ENCODE assay signal across 1 cellular context in the genomic region with DNA sequence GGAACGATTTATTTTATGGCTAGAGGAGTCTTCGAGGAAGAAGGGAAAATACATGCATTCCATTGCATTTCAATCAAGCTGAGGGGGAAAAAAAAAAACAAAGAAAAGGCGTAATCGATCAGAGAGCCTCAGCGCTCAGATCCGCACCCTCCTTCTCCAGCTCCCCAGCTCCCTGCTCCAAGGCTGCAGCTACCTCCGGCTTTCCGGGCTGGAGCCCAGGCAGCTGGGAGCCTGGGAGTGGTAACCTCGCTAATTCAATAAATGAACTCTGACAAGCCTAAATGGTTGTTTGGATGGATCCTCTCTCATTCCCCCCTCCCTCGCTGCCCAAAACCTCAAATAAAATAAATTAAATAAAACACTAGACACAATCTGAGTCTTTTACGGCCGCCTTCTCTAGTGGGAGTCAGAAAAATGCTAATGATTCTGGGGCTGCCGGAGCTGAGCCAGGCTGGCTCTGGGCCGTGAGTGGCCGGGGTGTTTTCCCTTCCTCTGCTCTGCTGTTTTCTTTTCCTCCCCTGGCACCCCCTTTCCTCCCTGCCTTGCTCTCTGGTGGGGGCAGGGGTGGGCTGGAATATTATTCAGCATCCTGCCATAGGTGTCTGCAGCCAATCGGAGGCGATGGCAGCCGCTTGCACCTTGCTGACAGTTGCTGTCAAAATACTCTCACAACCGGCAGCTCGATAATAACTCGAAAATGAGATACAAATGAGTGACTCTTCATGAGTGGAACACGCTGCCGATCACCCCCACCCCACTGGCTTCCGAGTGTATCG.
TF ChIP-seq lines count a peak whose summit lies in the region.

No MANE protein-coding gene starts in this region.

TF ChIP-seq in IMR-90, 13 proteins besides CTCF, POLR2A, EP300 and RAD21 (continued from another document):
- TF ChIP-seq, protein P1, sequence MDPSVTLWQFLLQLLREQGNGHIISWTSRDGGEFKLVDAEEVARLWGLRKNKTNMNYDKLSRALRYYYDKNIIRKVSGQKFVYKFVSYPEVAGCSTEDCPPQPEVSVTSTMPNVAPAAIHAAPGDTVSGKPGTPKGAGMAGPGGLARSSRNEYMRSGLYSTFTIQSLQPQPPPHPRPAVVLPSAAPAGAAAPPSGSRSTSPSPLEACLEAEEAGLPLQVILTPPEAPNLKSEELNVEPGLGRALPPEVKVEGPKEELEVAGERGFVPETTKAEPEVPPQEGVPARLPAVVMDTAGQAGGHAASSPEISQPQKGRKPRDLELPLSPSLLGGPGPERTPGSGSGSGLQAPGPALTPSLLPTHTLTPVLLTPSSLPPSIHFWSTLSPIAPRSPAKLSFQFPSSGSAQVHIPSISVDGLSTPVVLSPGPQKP (IDR thresholded peaks at IDR 0.05; ENCODE audit: borderline replicate concordance, low read depth, low read length), result no peak
- TF ChIP-seq, protein P2, sequence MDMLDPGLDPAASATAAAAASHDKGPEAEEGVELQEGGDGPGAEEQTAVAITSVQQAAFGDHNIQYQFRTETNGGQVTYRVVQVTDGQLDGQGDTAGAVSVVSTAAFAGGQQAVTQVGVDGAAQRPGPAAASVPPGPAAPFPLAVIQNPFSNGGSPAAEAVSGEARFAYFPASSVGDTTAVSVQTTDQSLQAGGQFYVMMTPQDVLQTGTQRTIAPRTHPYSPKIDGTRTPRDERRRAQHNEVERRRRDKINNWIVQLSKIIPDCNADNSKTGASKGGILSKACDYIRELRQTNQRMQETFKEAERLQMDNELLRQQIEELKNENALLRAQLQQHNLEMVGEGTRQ (IDR thresholded peaks at IDR 0.05; ENCODE audit: low read depth, low read length), result no peak
- TF ChIP-seq CEBPB (IDR thresholded peaks at IDR 0.05; ENCODE audit: low read depth, low read length), result no peak
- TF ChIP-seq BHLHE40 (IDR thresholded peaks at IDR 0.05; ENCODE audit: low read depth, low read length), result no peak
- no peak for TF ChIP-seq FOS (IDR thresholded peaks at IDR 0.05; ENCODE audit: low read depth, low read length)
- TF ChIP-seq RCOR1 (IDR thresholded peaks at IDR 0.05; ENCODE audit: insufficient replicate concordance, low read length), result no peak
- TF ChIP-seq MAFK (IDR thresholded peaks at IDR 0.05; ENCODE audit: low read depth, low read length), result no peak
- no peak for TF ChIP-seq MAZ (IDR thresholded peaks at IDR 0.05; ENCODE audit: borderline replicate concordance, low read depth, low read length)
- TF ChIP-seq RFX5 (IDR thresholded peaks at IDR 0.05; ENCODE audit: low read depth, low read length), result no peak
TF ChIP-seq in IMR-90: peak in this region for 0.
